ENCODE assay signal across 1 cellular context in genomic region chr11:62980133-62980760, GRCh38.
TF ChIP-seq lines count a peak whose summit lies in the region.

No MANE protein-coding gene starts in this region.

TF ChIP-seq in HepG2, 621 proteins besides CTCF, POLR2A, EP300 and RAD21:
- TF ChIP-seq ZNF331 (CRISPR knock-in tag; IDR thresholded peaks at IDR 0.05): no peak
- peak; percentile 89 for TF ChIP-seq MIER2 (CRISPR knock-in tag; IDR thresholded peaks at IDR 0.05)
- TF ChIP-seq REST (IDR thresholded peaks at IDR 0.05; ENCODE audit: borderline replicate concordance in 1 of 2, low read depth in 1 of 2, low read length in 2 of 2): peak; percentile 47 to 90
TF ChIP-seq in HepG2: peak in this region for 2.
